8 cellular contexts compared by ENCODE assay signal in the genomic region with DNA sequence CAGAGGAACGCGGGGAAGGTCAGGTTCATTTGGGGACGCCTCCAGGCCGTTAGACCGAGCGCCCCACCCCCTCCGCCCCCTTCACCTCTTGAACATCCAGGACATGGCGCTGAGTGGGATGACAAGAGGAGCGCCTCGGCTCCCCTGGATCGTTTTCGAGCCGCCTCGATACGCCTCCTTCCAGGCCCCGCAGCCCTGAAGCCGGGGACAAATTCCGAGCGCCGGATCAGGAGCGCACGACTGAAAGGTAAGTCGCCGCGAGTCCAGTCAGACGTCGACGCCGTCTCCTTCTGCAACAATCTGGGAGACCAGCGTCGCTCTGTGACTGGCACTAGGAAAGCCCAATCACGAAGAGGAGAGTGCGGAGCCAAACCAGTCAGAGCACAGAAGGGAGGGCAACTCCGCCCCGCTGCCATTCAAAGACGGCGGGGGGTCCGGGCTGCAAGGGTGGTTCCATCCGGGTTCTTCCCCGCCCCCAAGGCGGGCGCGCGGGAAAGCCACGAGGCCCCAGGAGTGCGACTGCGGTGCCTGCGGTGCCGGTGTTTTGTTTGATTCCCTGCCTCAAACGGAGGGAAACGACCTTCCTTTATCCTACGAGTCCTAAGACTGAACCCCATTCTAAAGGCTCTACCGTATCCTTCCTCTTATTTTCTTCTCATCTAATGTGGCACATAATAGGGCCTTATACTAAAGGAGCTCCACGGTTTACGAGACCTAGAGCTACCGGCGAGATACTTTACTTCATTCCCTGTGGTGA.
DNase-seq lines count a peak whose midpoint lies in the region; ATAC-seq and TF ChIP-seq lines count a peak whose summit lies in the region.

Gene HLTF (minus strand): TSS at position 302 of the 757 bp plus-strand sequence. CDS start 197 bp downstream, at position 105.

- H3K27ac ChIP-seq in coronary artery (peak within 1 kb of the TSS; percentile 62 to 85), layer of hippocampus (ENCODE audit: low read depth, low read length) (peak within 1 kb of the TSS; percentile 78)

- H3K27me3 ChIP-seq in layer of hippocampus (ENCODE audit: control insufficient read depth, insufficient read depth, low read length) = no peaks in the 10 kb centered on the region

- peak; percentile 71 for TF ChIP-seq POLR2A in GM19099 (IDR thresholded peaks at IDR 0.05; ENCODE audit: extremely low read depth, insufficient read length, low read depth)

- no peak for TF ChIP-seq CTCF in coronary artery (IDR thresholded peaks at IDR 0.05)

- ATAC-seq in HG03432 (IDR thresholded peaks at IDR 0.05; ENCODE audit: unreplicated experiment) = peak; percentile 99

- H3K4me3 ChIP-seq in coronary artery = peak within 1 kb of the TSS; percentile 86

- DNase-seq in AG20443 (ENCODE audit: low spot score) (peak; percentile 98), NCI-H524 (lab: John Stamatoyannopoulos, UW) (peak; percentile 97 to 99), coronary artery (ENCODE audit: low spot score) (peak; percentile 93)
- DNase-seq in activated CD4-positive, alpha-beta T cell treated with anti-CD3 and anti-CD28 coated beads for 48 hours = peak; percentile 93
- peak; percentile 85 to 86 for DNase-seq in stimulated activated CD4-positive, alpha-beta T cell treated with anti-CD3 and anti-CD28 coated beads, Interleukin-1b, Interleukin-23, amount 100 ng/mL, for 4 hours (ENCODE audit: low read depth in 2 of 2)

Comparison
In these comparisons a context has a peak if more than half of its experiments do, and no peak if none do; other contexts are left out.
1. Peak in every context shown above with its lines: DNase-seq, ATAC-seq, H3K4me3 ChIP-seq and H3K27ac ChIP-seq.